In genomic region chr17:18253947-18254821, GRCh38 we compare ENCODE assay signal across 16 cellular contexts. TPM values are rescaled to one million over a fixed set of nuclear protein-coding genes. Genes with fewer than 3 reads are reported as not detected.
DNase-seq lines count a peak whose midpoint lies in the region; ATAC-seq, FAIRE-seq and TF ChIP-seq lines count a peak whose summit lies in the region.
"Had no signal": no experiment of that assay in that cellular context is flagged by ENCODE, and none has a peak within 500 bp of the region (broad histone marks: within the 10 kb centered on the region; RNA-seq: fewer than 3 reads in every experiment).

No MANE protein-coding gene starts in this region.

- no peak overlapping the region for H3K4me3 Mint-ChIP-seq in astrocyte (ENCODE audit: unreplicated experiment)
- H3K4me3 Mint-ChIP-seq in stimulated activated effector memory CD8-positive, alpha-beta T cell treated with anti-CD3 and anti-CD28 coated beads, Interleukin-12 subunit alpha, Interleukin-12 subunit beta, amount 100 ng/mL, for 72 hours, result no peak overlapping the region
- H3K4me3 Mint-ChIP-seq: B cell, GM23338 had no signal

- peaks cover 11% of the 10 kb centered on the region for H3K4me1 Mint-ChIP-seq in astrocyte (ENCODE audit: low read depth, unreplicated experiment)
- H3K4me1 Mint-ChIP-seq in stimulated activated effector memory CD8-positive, alpha-beta T cell treated with anti-CD3 and anti-CD28 coated beads, Interleukin-12 subunit alpha, Interleukin-12 subunit beta, amount 100 ng/mL, for 72 hours, result peaks cover 23% of the 10 kb centered on the region

- POLR2A ChIA-PET in HEK293 (lab: Yijun Ruan, JAX), result interaction anchor here (1.1 kb wide), 1 partner anchor 61 kb away, joined by 3 read pairs; the partner anchor contains the start of genes SMCR8 and TOP3A
- POLR2A ChIA-PET in GM10248 (lab: Yijun Ruan, JAX), result no interaction called here

- H3K9me3 ChIP-seq in HEK293 (ENCODE audit: control insufficient read depth, insufficient read depth, low read depth, low read length), result no peaks in the 10 kb centered on the region
- no peaks in the 10 kb centered on the region for H3K9me3 ChIP-seq in astrocyte (ENCODE audit: insufficient read depth, low read depth, low read length)
- H3K9me3 ChIP-seq: BLaER1 treated with 17β-estradiol and CSF1 and Interleukin-3, amounts not matched to agents 10 nM and 100 nM had no signal

- DNase-seq in astrocyte (ENCODE audit: low read depth) (no peak), myocyte (ENCODE audit: low read depth) (peak; percentile 27), midbrain (lab: John Stamatoyannopoulos, UW) (no peak), GM10248 (ENCODE audit: extremely low spot score) (no peak), Right ventricle myocardium inferior (ENCODE audit: missing footprints) (no peak)
- no peak for DNase-seq in stimulated activated effector memory CD8-positive, alpha-beta T cell treated with anti-CD3 and anti-CD28 coated beads, Interleukin-12 subunit alpha, Interleukin-12 subunit beta, amount 100 ng/mL, for 72 hours (ENCODE audit: low spot score in 2 of 2)
- DNase-seq: CD8-positive, alpha-beta memory T cell; COR-L47; DMS 273 treated with DMSO at 0.1 percent for 48 hours; H7 had no signal

- H3K36me3 ChIP-seq in HEK293 (ENCODE audit: control insufficient read depth in 2 of 2, insufficient read depth in 1 of 2, low read length in 2 of 2) (peaks cover 9 to 78% of the 10 kb centered on the region in 2 experiments), astrocyte (ENCODE audit: insufficient read depth, low read length) (peaks cover 23% of the 10 kb centered on the region)

- no peak overlapping the region for H3K4me2 ChIP-seq in astrocyte (ENCODE audit: low read length)
- H3K4me2 ChIP-seq: BLaER1 treated with 17β-estradiol and CSF1 and Interleukin-3, amounts not matched to agents 10 nM and 100 nM; GM23338 had no signal

- intact Hi-C loops in Right ventricle myocardium inferior (cut with DNase I), result no loop called here

- H3K9ac ChIP-seq in astrocyte (ENCODE audit: low read length), result no peak overlapping the region
- H3K9ac ChIP-seq: BLaER1 treated with 17β-estradiol and CSF1 and Interleukin-3, amounts not matched to agents 10 nM and 100 nM had no signal

- peaks cover 73% of the 10 kb centered on the region for H4K20me1 ChIP-seq in astrocyte (ENCODE audit: insufficient read depth, low read length)

- no peak for ATAC-seq in stimulated activated effector memory CD8-positive, alpha-beta T cell treated with anti-CD3 and anti-CD28 coated beads, Interleukin-12 subunit alpha, Interleukin-12 subunit beta, amount 100 ng/mL, for 72 hours
- ATAC-seq in Right ventricle myocardium inferior, result no peak
- ATAC-seq: GM23338, HCT116 had no signal

- H3K4me1 ChIP-seq in HEK293 (ENCODE audit: control insufficient read depth, insufficient read depth, low read length) (peaks cover 12% of the 10 kb centered on the region), astrocyte (ENCODE audit: insufficient read depth, low read length) (peaks cover 13% of the 10 kb centered on the region)

- no peaks in the 10 kb centered on the region for H3K9me3 Mint-ChIP-seq in astrocyte (ENCODE audit: unreplicated experiment)
- no peaks in the 10 kb centered on the region for H3K9me3 Mint-ChIP-seq in stimulated activated effector memory CD8-positive, alpha-beta T cell treated with anti-CD3 and anti-CD28 coated beads, Interleukin-12 subunit alpha, Interleukin-12 subunit beta, amount 100 ng/mL, for 72 hours
- H3K9me3 Mint-ChIP-seq: CD8-positive, alpha-beta memory T cell; GM23338 had no signal

- H2AFZ ChIP-seq in astrocyte (ENCODE audit: low read depth, low read length), result no peak overlapping the region
- H2AFZ ChIP-seq: GM23338 had no signal

- no peak overlapping the region for H3K27ac ChIP-seq in HEK293 (ENCODE audit: extremely low read depth, low read depth, low read length)
- no peak overlapping the region for H3K27ac ChIP-seq in astrocyte (ENCODE audit: low read depth, low read length)
- H3K27ac ChIP-seq: BLaER1 treated with 17β-estradiol and CSF1 and Interleukin-3, amounts not matched to agents 10 nM and 100 nM had no signal

- TF ChIP-seq CTCF in HEK293 (tag by site-specific recombination; IDR thresholded peaks at IDR 0.05), result no peak
- no peak for TF ChIP-seq CTCF in astrocyte (IDR thresholded peaks at IDR 0.05; ENCODE audit: insufficient read depth, low read depth, low read length)
- no peak for TF ChIP-seq CTCF in GM10248 (IDR thresholded peaks at IDR 0.05; ENCODE audit: control extremely low read depth, extremely low read depth, low read depth, missing control alignments)

- H3K4me3 ChIP-seq in HEK293 (ENCODE audit: low read depth, low read length) (no peak overlapping the region), astrocyte (ENCODE audit: insufficient read depth, low read depth, low read length) (no peak overlapping the region)
- H3K4me3 ChIP-seq: BLaER1 treated with 17β-estradiol and CSF1 and Interleukin-3, amounts not matched to agents 10 nM and 100 nM; GM23338 had no signal

- no peaks in the 10 kb centered on the region for H3K27me3 ChIP-seq in astrocyte (ENCODE audit: insufficient read depth, low read length)
- H3K27me3 ChIP-seq: BLaER1 treated with 17β-estradiol and CSF1 and Interleukin-3, amounts not matched to agents 10 nM and 100 nM had no signal

- H3K27me3 Mint-ChIP-seq in astrocyte (ENCODE audit: low read depth, unreplicated experiment), result no peaks in the 10 kb centered on the region
- H3K27me3 Mint-ChIP-seq: B cell; CD8-positive, alpha-beta memory T cell had no signal

- H3K36me3 Mint-ChIP-seq in astrocyte (ENCODE audit: low read depth, unreplicated experiment), result peaks cover 13% of the 10 kb centered on the region
- H3K36me3 Mint-ChIP-seq in stimulated activated effector memory CD8-positive, alpha-beta T cell treated with anti-CD3 and anti-CD28 coated beads, Interleukin-12 subunit alpha, Interleukin-12 subunit beta, amount 100 ng/mL, for 72 hours, result peaks cover 87% of the 10 kb centered on the region

- CTCF ChIA-PET in HEK293 (lab: Yijun Ruan, JAX), result interaction anchor here (1.1 kb wide), 1 partner anchor 11 kb away, joined by 5 read pairs; no protein-coding TSS in a partner anchor
- CTCF ChIA-PET in GM10248 (lab: Yijun Ruan, JAX), result interaction anchor here (1.2 to 2.4 kb wide), 3 partner anchors 10 to 372 kb away, joined by 3 to 8 read pairs (median 6); no protein-coding TSS in a partner anchor

- no peak for FAIRE-seq in astrocyte (lab: Jason Lieb, UNC)
- FAIRE-seq: G401.6 had no signal

- peaks cover 46% of the 10 kb centered on the region for H3K79me2 ChIP-seq in astrocyte (ENCODE audit: insufficient read depth, low read length)

- H3K27ac Mint-ChIP-seq in astrocyte (ENCODE audit: unreplicated experiment), result peak overlapping the region; percentile 12
- H3K27ac Mint-ChIP-seq in stimulated activated effector memory CD8-positive, alpha-beta T cell treated with anti-CD3 and anti-CD28 coated beads, Interleukin-12 subunit alpha, Interleukin-12 subunit beta, amount 100 ng/mL, for 72 hours, result peak overlapping the region; percentile 58
- H3K27ac Mint-ChIP-seq: B cell, GM23338 had no signal

TF ChIP-seq in HEK293, 187 proteins besides CTCF, POLR2A, EP300 and RAD21 (continues in another document):
- no peak for TF ChIP-seq ZSCAN5A (tag by site-specific recombination; IDR thresholded peaks at IDR 0.05)
- TF ChIP-seq PRDM10 (tag by site-specific recombination; IDR thresholded peaks at IDR 0.05), result peak; percentile 53
- no peak for TF ChIP-seq ZNF24 (tag by site-specific recombination; IDR thresholded peaks at IDR 0.05)
- no peak for TF ChIP-seq ZNF16 (tag by site-specific recombination; IDR thresholded peaks at IDR 0.05; ENCODE audit: low read depth)
- TF ChIP-seq SCRT2 (tag by site-specific recombination; IDR thresholded peaks at IDR 0.05), result peak; percentile 37; the same call in 1 of the 2 replicates
- TF ChIP-seq ZNF37A (tag by site-specific recombination; IDR thresholded peaks at IDR 0.05), result no peak

RNA-seq across cellular contexts. Expression of gene FLII, which starts 4.4 kb away (rescaled TPM):
- total RNA-seq in astrocyte (227 and 257 TPM in 2 replicates), myocyte (497 and 558 TPM in 2 replicates), Right ventricle myocardium inferior (299 TPM)
- 342 TPM for polyA plus RNA-seq in myocyte (2012)

RNA-seq across cellular contexts. Expression of gene MIEF2, which starts 6.3 kb away (rescaled TPM):
- total RNA-seq in astrocyte (11.6 and 14.1 TPM in 2 replicates), myocyte (38.0 and 50.5 TPM in 2 replicates), Right ventricle myocardium inferior (31.3 TPM)
- polyA plus RNA-seq in myocyte (2012), result 18.2 TPM

RNA-seq across cellular contexts. Expression of gene LLGL1, which starts 28.7 kb away (rescaled TPM):
- total RNA-seq in astrocyte (43.5 and 44.6 TPM in 2 replicates), myocyte (23.0 and 31.2 TPM in 2 replicates), Right ventricle myocardium inferior (8.4 TPM)
- polyA plus RNA-seq in myocyte (2012), result 31.5 TPM
